Comparison of ENCODE assay signal across 8 cellular contexts in the genomic region with DNA sequence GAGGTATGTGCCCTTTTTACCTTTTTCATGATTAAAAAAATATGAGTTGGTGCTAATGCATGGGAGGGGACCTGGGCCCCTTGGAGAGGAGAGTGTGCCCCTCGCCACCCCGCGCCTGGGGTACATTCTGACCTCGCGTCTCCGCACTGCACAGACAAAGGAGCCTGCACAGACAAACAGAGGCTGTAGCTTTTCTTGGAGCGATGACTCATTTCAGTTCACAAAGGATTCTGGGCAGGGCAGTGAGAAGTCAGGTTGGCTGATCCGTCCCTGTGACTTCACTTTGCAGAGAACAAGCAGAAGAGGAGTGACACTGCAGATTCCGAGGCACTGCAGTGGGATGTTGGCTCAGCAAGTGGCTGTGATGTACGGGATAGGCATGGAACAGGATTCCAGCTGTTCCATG.
A peak's percentile ranks its signal among the peaks of the same experiment; 100 is the strongest.
DNase-seq lines count a peak whose midpoint lies in the region; ATAC-seq, FAIRE-seq and TF ChIP-seq lines count a peak whose summit lies in the region.

No MANE protein-coding gene starts in this region.

- no peak for TF ChIP-seq CTCF in colonic mucosa (IDR thresholded peaks at IDR 0.05)
- TF ChIP-seq CTCF in kidney (IDR thresholded peaks at IDR 0.05; ENCODE audit: borderline replicate concordance, extremely low read depth, insufficient read depth) = no peak

- H3K27ac ChIP-seq in colonic mucosa = peak overlapping the region; percentile 30
- no peak overlapping the region for H3K27ac ChIP-seq in kidney (ENCODE audit: low read depth in 2 of 2, low read length in 2 of 2)
- H3K27ac ChIP-seq in substantia nigra (ENCODE audit: low read depth, low read length, poor library complexity, severe bottlenecking) = peak overlapping the region; percentile 85

- ATAC-seq in GM19035 (IDR thresholded peaks at IDR 0.05; ENCODE audit: unreplicated experiment) = no peak

- H3K4me1 ChIP-seq in colonic mucosa (no peaks in the 10 kb centered on the region), kidney (ENCODE audit: control insufficient read depth in 1 of 2, insufficient read depth in 1 of 2, low read depth in 1 of 2, low read length in 2 of 2) (peaks cover 0 to 10% of the 10 kb centered on the region in 2 donors)

- intact Hi-C loops in colonic mucosa (cut with DNase I) (no loop called here), kidney (cut with DNase I) (no loop called here)

- DNase-seq in DMS53 treated with DMSO at 0.1 percent for 48 hours (lab: John Stamatoyannopoulos, UW; ENCODE audit: unreplicated experiment) (peak; percentile 83), NCI-H2171 treated with DMSO at 0.1 percent for 48 hours (lab: John Stamatoyannopoulos, UW) (peak; percentile 51), colonic mucosa (peak; percentile 58), kidney (peak; percentile 78), substantia nigra (lab: John Stamatoyannopoulos, UW) (peak in 45 of 49 donors; percentile 16 to 91 (median 58)), NCI-H1436 treated with DMSO at 0.1 percent for 48 hours (lab: John Stamatoyannopoulos, UW) (no peak), DMS114 treated with DMSO at 0.1 percent for 48 hours (lab: John Stamatoyannopoulos, UW; ENCODE audit: unreplicated experiment) (no peak)

- H3K4me3 ChIP-seq in colonic mucosa (peak overlapping the region; percentile 17), kidney (ENCODE audit: low read length in 2 of 2) (peak overlapping the region; percentile 42 to 61)

- H3K9ac ChIP-seq in colonic mucosa (ENCODE audit: low read depth in 2 of 2, low read length in 2 of 2) (no peak overlapping the region), kidney (ENCODE audit: low read length in 2 of 2) (peak overlapping the region in 1 of 2 donors; percentile 24)

- FAIRE-seq in kidney (lab: Jason Lieb, UNC) = no peak

- H3K9me3 ChIP-seq in colonic mucosa = no peaks in the 10 kb centered on the region
- H3K9me3 ChIP-seq in kidney (ENCODE audit: control insufficient read depth in 1 of 2, low read length in 2 of 2) = no peaks in the 10 kb centered on the region

- H3K27me3 ChIP-seq in colonic mucosa = no peaks in the 10 kb centered on the region

- H3K36me3 ChIP-seq in colonic mucosa (no peaks in the 10 kb centered on the region), kidney (ENCODE audit: control insufficient read depth in 1 of 2, insufficient read depth in 2 of 2, low read length in 2 of 2) (no peaks in the 10 kb centered on the region)

Comparison
In these comparisons a context has a peak if more than half of its experiments do, and no peak if none do; other contexts are left out.
1. DNase-seq: peak in DMS53 treated with DMSO at 0.1 percent for 48 hours (single experiment), NCI-H2171 treated with DMSO at 0.1 percent for 48 hours (single experiment), colonic mucosa (single experiment), kidney (single experiment) and substantia nigra (45 of 49); none in NCI-H1436 treated with DMSO at 0.1 percent for 48 hours (single experiment) and DMS114 treated with DMSO at 0.1 percent for 48 hours (single experiment).
2. H3K27ac ChIP-seq: peak in colonic mucosa (single experiment) and substantia nigra (single experiment); none in kidney (0 of 2).